In the genomic region with DNA sequence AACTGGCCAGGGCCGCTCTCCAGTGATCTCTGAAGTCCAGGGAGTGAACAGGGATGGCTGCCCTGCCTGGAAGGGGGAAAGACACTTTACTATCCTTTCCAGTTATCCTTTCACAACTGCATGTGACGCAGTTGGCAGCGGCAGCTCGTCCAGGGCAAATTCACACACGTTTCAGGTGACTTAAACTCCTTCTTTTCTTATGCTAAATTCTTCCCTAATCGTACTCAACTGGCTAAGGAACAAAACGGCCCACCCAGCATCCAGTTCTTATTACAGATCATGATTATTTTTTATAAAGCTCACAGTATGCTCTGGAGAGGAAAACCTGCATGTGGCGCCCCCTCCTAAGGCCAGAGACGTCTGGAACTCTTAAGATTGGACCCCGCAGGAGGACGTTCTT, we compare ENCODE assay signal across 27 cellular contexts.
"Had no signal": no experiment of that assay in that cellular context is flagged by ENCODE, and none has a peak within 500 bp of the region (broad histone marks: within the 10 kb centered on the region; RNA-seq: fewer than 3 reads in every experiment).

No MANE protein-coding gene starts in this region.

- H3K4me3 Mint-ChIP-seq: activated CD4-positive, alpha-beta memory T cell treated with anti-CD3 and anti-CD28 coated beads for 36 hours; activated CD4-positive, alpha-beta T cell treated with anti-CD3 and anti-CD28 coated beads, Interleukin-2, amount 10 ng/mL, durations not matched to agents 24 days and 14 days; activated T-helper 17 cell treated with anti-CD3 and anti-CD28 coated beads, Interleukin-2, amount 50 U/mL, for 72 hours; dendritic cell treated with granulocyte-macrophage colony-stimulating factor and Interleukin-4, amounts not matched to agents 40 ng/mL and 50 ng/mL, for 4 days; mesothelial cell of epicardium; neural crest cell had no signal

- ATAC-seq: activated CD4-positive, CD25-positive, alpha-beta regulatory T cell treated with anti-CD3 and anti-CD28 coated beads, Interleukin-2, amount 50 U/mL, for 24 hours; activated T-helper 17 cell treated with anti-CD3 and anti-CD28 coated beads, Interleukin-2, amount 50 U/mL, for 72 hours; heart right ventricle; psoas muscle had no signal

- H3K4me3 ChIP-seq: esophagus squamous epithelium, heart right ventricle, psoas muscle, sigmoid colon, suprapubic skin, tibial nerve had no signal

- H3K36me3 Mint-ChIP-seq: activated CD4-positive, alpha-beta memory T cell treated with anti-CD3 and anti-CD28 coated beads for 36 hours; mesothelial cell of epicardium had no signal

- H3K36me3 ChIP-seq: breast epithelium, esophagus squamous epithelium, heart right ventricle, sigmoid colon, suprapubic skin, tibial nerve had no signal

- H2AFZ ChIP-seq: parathyroid adenoma had no signal

- H3K27me3 ChIP-seq: breast epithelium, esophagus squamous epithelium, sigmoid colon, suprapubic skin, tibial nerve had no signal

- H3K27ac Mint-ChIP-seq: activated CD4-positive, alpha-beta memory T cell treated with anti-CD3 and anti-CD28 coated beads for 36 hours; activated CD4-positive, alpha-beta T cell treated with anti-CD3 and anti-CD28 coated beads, Interleukin-2, amount 10 ng/mL, durations not matched to agents 24 days and 14 days; activated T-helper 17 cell treated with anti-CD3 and anti-CD28 coated beads, Interleukin-2, amount 50 U/mL, for 72 hours; dendritic cell treated with granulocyte-macrophage colony-stimulating factor and Interleukin-4, amounts not matched to agents 40 ng/mL and 50 ng/mL, for 4 days; mesothelial cell of epicardium; naive B cell had no signal

- H3K9ac ChIP-seq: parathyroid adenoma had no signal

- H3K27me3 Mint-ChIP-seq: activated CD4-positive, alpha-beta memory T cell treated with anti-CD3 and anti-CD28 coated beads for 36 hours; activated CD4-positive, alpha-beta T cell treated with anti-CD3 and anti-CD28 coated beads, Interleukin-2, amount 10 ng/mL, durations not matched to agents 24 days and 14 days; activated T-helper 17 cell treated with anti-CD3 and anti-CD28 coated beads, Interleukin-2, amount 50 U/mL, for 72 hours; dendritic cell treated with granulocyte-macrophage colony-stimulating factor and Interleukin-4, amounts not matched to agents 40 ng/mL and 50 ng/mL, for 4 days; naive B cell had no signal

- H3K4me1 ChIP-seq: breast epithelium, esophagus squamous epithelium, heart right ventricle, parathyroid adenoma, psoas muscle, sigmoid colon, suprapubic skin, tibial nerve had no signal

- H3K79me2 ChIP-seq: parathyroid adenoma had no signal

- H3K4me1 Mint-ChIP-seq: activated T-helper 17 cell treated with anti-CD3 and anti-CD28 coated beads, Interleukin-2, amount 50 U/mL, for 72 hours; mesothelial cell of epicardium; naive B cell had no signal

- H3K9me3 Mint-ChIP-seq: activated CD4-positive, alpha-beta T cell treated with anti-CD3 and anti-CD28 coated beads, Interleukin-2, amount 10 ng/mL, durations not matched to agents 24 days and 14 days; dendritic cell treated with granulocyte-macrophage colony-stimulating factor and Interleukin-4, amounts not matched to agents 40 ng/mL and 50 ng/mL, for 4 days; mesothelial cell of epicardium; neural crest cell had no signal

- H3K9me3 ChIP-seq: breast epithelium, esophagus squamous epithelium, heart right ventricle, psoas muscle, sigmoid colon, suprapubic skin, tibial nerve had no signal

- H3K27ac ChIP-seq: breast epithelium, esophagus squamous epithelium, heart right ventricle, parathyroid adenoma, psoas muscle, sigmoid colon, suprapubic skin, tibial nerve, VCaP had no signal

- DNase-seq: activated CD4-positive, alpha-beta memory T cell treated with anti-CD3 and anti-CD28 coated beads for 36 hours; activated CD4-positive, alpha-beta T cell treated with anti-CD3 and anti-CD28 coated beads, Interleukin-2, amount 10 ng/mL, durations not matched to agents 24 days and 14 days; activated CD8-positive, alpha-beta memory T cell treated with anti-CD3 and anti-CD28 coated beads, Interleukin-2, amount 50 U/mL, for 4 hours; activated gamma-delta T cell treated with Interleukin-2 at 50 U/mL for 16 hours; activated naive CD4-positive, alpha-beta T cell treated with anti-CD3 and anti-CD28 coated beads, Interleukin-2, amount 50 U/mL, for 16 hours; activated T-cell treated with anti-CD3 and anti-CD28 coated beads, Interleukin-2, amount 50 U/mL, for 1 hour; central memory CD4-positive, alpha-beta T cell; esophagus squamous epithelium; foreskin melanocyte; heart right ventricle; naive B cell; occipital lobe; psoas muscle; sigmoid colon; small intestine; stimulated activated naive CD4-positive, alpha-beta T cell; T-helper 9 cell had no signal
